ENCODE assay signal across 12 cellular contexts in the genomic region with DNA sequence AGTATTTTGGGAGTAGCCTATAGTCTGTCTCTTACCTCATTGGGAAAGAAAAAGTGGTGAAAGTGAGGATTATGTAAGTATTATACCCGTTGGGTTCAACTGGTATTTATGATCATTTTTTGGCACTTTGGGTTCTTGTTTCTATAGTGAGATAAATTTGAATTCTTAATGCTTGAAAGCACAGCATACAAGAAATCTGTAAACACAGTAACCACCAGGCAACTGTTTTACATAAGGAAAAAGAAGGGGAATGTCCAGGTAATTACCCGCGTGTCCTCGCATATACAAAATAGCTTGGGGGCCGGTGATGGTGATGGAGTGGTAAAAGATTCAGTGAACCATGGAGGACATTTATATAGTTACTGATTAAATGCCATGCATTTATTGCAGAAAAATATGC.
DNase-seq lines count a peak whose midpoint lies in the region; ATAC-seq and TF ChIP-seq lines count a peak whose summit lies in the region.
"Had no signal": no experiment of that assay in that cellular context is flagged by ENCODE, and none has a peak within 500 bp of the region (broad histone marks: within the 10 kb centered on the region; RNA-seq: fewer than 3 reads in every experiment).

No MANE protein-coding gene starts in this region.

- no peak for DNase-seq in mesothelial cell of epicardium (ENCODE audit: low spot score in 2 of 2, unreplicated experiment in 2 of 2)
- no peak for DNase-seq in activated naive CD4-positive, alpha-beta T cell treated with anti-CD3 and anti-CD28 coated beads, Interleukin-2, amount 50 U/mL, for 16 hours
- no peak for DNase-seq in glutamatergic neuron
- no peak for DNase-seq in T-helper 9 cell
- no peak for DNase-seq in SHP77 (lab: John Stamatoyannopoulos, UW)
- DNase-seq: NCI-H146, NCI-H524 treated with DMSO at 0.1 percent for 48 hours, nucleus accumbens had no signal

- H3K27ac Mint-ChIP-seq in mesothelial cell of epicardium (peak overlapping the region; percentile 6), glutamatergic neuron (ENCODE audit: unreplicated experiment) (no peak overlapping the region)

- no peaks in the 10 kb centered on the region for H3K9me3 Mint-ChIP-seq in mesothelial cell of epicardium
- H3K9me3 Mint-ChIP-seq in glutamatergic neuron (ENCODE audit: unreplicated experiment), result peaks cover 42% of the 10 kb centered on the region

- no peak for TF ChIP-seq CTCF in mesothelial cell of epicardium (IDR thresholded peaks at IDR 0.05; ENCODE audit: unreplicated experiment)
- no peak for TF ChIP-seq CTCF in glutamatergic neuron (IDR thresholded peaks at IDR 0.05; ENCODE audit: partially characterized antibody, unreplicated experiment)

- H3K27me3 Mint-ChIP-seq in mesothelial cell of epicardium (ENCODE audit: low read depth), result no peaks in the 10 kb centered on the region
- peaks cover 34% of the 10 kb centered on the region for H3K27me3 Mint-ChIP-seq in glutamatergic neuron (ENCODE audit: unreplicated experiment)

- H3K36me3 Mint-ChIP-seq in mesothelial cell of epicardium, result peaks cover 28% of the 10 kb centered on the region
- H3K36me3 Mint-ChIP-seq in glutamatergic neuron (ENCODE audit: unreplicated experiment), result peaks cover 9% of the 10 kb centered on the region

- H3K4me3 Mint-ChIP-seq in mesothelial cell of epicardium, result no peak overlapping the region
- no peak overlapping the region for H3K4me3 Mint-ChIP-seq in glutamatergic neuron (ENCODE audit: unreplicated experiment)
- H3K4me3 Mint-ChIP-seq: CD14-positive monocyte had no signal

- ATAC-seq in GM18868 (IDR thresholded peaks at IDR 0.05; ENCODE audit: unreplicated experiment), result peak; percentile 36
- peak; percentile 31 for ATAC-seq in GM21737 (IDR thresholded peaks at IDR 0.05; ENCODE audit: unreplicated experiment)
- peak; percentile 43 for ATAC-seq in HG03378 (IDR thresholded peaks at IDR 0.05; ENCODE audit: unreplicated experiment)

- H3K4me1 Mint-ChIP-seq in mesothelial cell of epicardium (peaks cover 11% of the 10 kb centered on the region), glutamatergic neuron (ENCODE audit: low read depth, unreplicated experiment) (peaks cover 32% of the 10 kb centered on the region)
